ENCODE assay signal across 9 cellular contexts in genomic region chr1:19651141-19651737, GRCh38. TPM values are rescaled to one million over a fixed set of nuclear protein-coding genes. Genes with fewer than 3 reads are reported as not detected.
A peak's percentile ranks its signal among the peaks of the same experiment; 100 is the strongest.
DNase-seq lines count a peak whose midpoint lies in the region; ATAC-seq, FAIRE-seq and TF ChIP-seq lines count a peak whose summit lies in the region.
"Had no signal": no experiment of that assay in that cellular context is flagged by ENCODE, and none has a peak within 500 bp of the region (broad histone marks: within the 10 kb centered on the region; RNA-seq: fewer than 3 reads in every experiment).

No MANE protein-coding gene starts in this region.

- H3K9ac ChIP-seq in GM23248: peak overlapping the region; percentile 75
- no peak overlapping the region for H3K9ac ChIP-seq in SK-N-SH
- peak overlapping the region; percentile 37 for H3K9ac ChIP-seq in keratinocyte (ENCODE audit: control insufficient read depth, extremely low read depth, insufficient read depth, low read length)

- H3K36me3 ChIP-seq in BE2C: no peaks in the 10 kb centered on the region
- no peaks in the 10 kb centered on the region for H3K36me3 ChIP-seq in GM23248 (ENCODE audit: low read depth)
- H3K36me3 ChIP-seq in SK-N-SH (replicated peaks in 1 of 2; ENCODE audit: control insufficient read depth in 1 of 2, insufficient read depth in 2 of 2, low read length in 1 of 2): no peaks in the 10 kb centered on the region
- H3K36me3 ChIP-seq in breast epithelium: no peaks in the 10 kb centered on the region
- peaks cover 3 to 6% of the 10 kb centered on the region in 2 experiments for H3K36me3 ChIP-seq in keratinocyte (ENCODE audit: control insufficient read depth in 2 of 2, extremely low read depth in 1 of 2, insufficient read depth in 2 of 2, low read length in 2 of 2)
- H3K36me3 ChIP-seq: neutrophil had no signal

- H3K4me3 ChIP-seq in BE2C (ENCODE audit: low read depth, low read length) (no peak overlapping the region), GM23248 (peak overlapping the region; percentile 7; the same call in 1 of the 2 replicates), SK-N-SH (ENCODE audit: low read depth in 2 of 2, low read length in 1 of 2) (peak overlapping the region in 1 of 2 experiments; percentile 39; a peak in 1 of 4 replicates), breast epithelium (peak overlapping the region in 2 of 3 donors; percentile 18 to 51), keratinocyte (ENCODE audit: control insufficient read depth in 2 of 3, extremely low read depth in 1 of 3, insufficient read depth in 2 of 3, low read depth in 1 of 3, low read length in 3 of 3) (no peak overlapping the region)

- H3K9me2 ChIP-seq in GM23248 (ENCODE audit: insufficient read depth) (no peaks in the 10 kb centered on the region), SK-N-SH (no peaks in the 10 kb centered on the region)

- ATAC-seq in HG03039 (IDR thresholded peaks at IDR 0.05; ENCODE audit: unreplicated experiment): no peak
- ATAC-seq in HG03108 (IDR thresholded peaks at IDR 0.05; ENCODE audit: unreplicated experiment): no peak

- H3F3A ChIP-seq in GM23248 (ENCODE audit: insufficient read depth) (peaks cover 26% of the 10 kb centered on the region), SK-N-SH (replicated peaks; ENCODE audit: insufficient read depth) (peaks cover 5% of the 10 kb centered on the region)

- no peak for TF ChIP-seq EP300 in SK-N-SH (IDR thresholded peaks at IDR 0.05; ENCODE audit: borderline replicate concordance in 1 of 2, low read depth in 1 of 2, low read length in 1 of 2)

- H3K9me3 ChIP-seq in BE2C: no peaks in the 10 kb centered on the region
- H3K9me3 ChIP-seq in GM23248 (ENCODE audit: low read depth): no peaks in the 10 kb centered on the region
- no peaks in the 10 kb centered on the region for H3K9me3 ChIP-seq in SK-N-SH
- H3K9me3 ChIP-seq in breast epithelium: no peaks in the 10 kb centered on the region
- no peaks in the 10 kb centered on the region for H3K9me3 ChIP-seq in keratinocyte (ENCODE audit: control insufficient read depth, low read depth, low read length)
- H3K9me3 ChIP-seq: neutrophil had no signal

- CTCF ChIA-PET in SK-N-SH (lab: Yijun Ruan, JAX): interaction anchor here (0.5 to 13.2 kb wide), 55 partner anchors 9 to 473 kb away, joined by 3 to 235 read pairs (median 5); partner anchors contain the start of genes AKR7A2, EMC1, HTR6 and SLC66A1

- no peaks in the 10 kb centered on the region for H4K20me1 ChIP-seq in GM23248 (ENCODE audit: insufficient read depth)
- peaks cover 18% of the 10 kb centered on the region; the same call in 1 of the 2 replicates for H4K20me1 ChIP-seq in SK-N-SH (ENCODE audit: insufficient read depth)
- no peaks in the 10 kb centered on the region for H4K20me1 ChIP-seq in keratinocyte (ENCODE audit: control insufficient read depth, extremely low read depth, insufficient read depth, low read length)

- H3K9me1 ChIP-seq in keratinocyte (ENCODE audit: control insufficient read depth, extremely low read depth, insufficient read depth, low read length): peaks cover 6% of the 10 kb centered on the region

- WGBS in GM23248 (ENCODE audit: low coverage in 1 of 2, low lambda C conversion rate in 2 of 2, missing lambda C conversion rate in 2 of 2), 2 experiments: 21 to 30% methylated on average over 10 to 11 of the region's 11 CpGs
- 63% methylated on average over 4 of the region's 11 CpGs for WGBS in SK-N-SH (ENCODE audit: low lambda C conversion rate)

- H3K27ac ChIP-seq in GM23248 (peak overlapping the region; percentile 91), SK-N-SH (ENCODE audit: low read depth in 2 of 2, low read length in 1 of 2) (peak overlapping the region in 1 of 2 experiments; percentile 54; a peak in 2 of 4 replicates), breast epithelium (peak overlapping the region; percentile 76 to 98), keratinocyte (ENCODE audit: control insufficient read depth, insufficient read depth, low read length) (no peak overlapping the region)
- H3K27ac ChIP-seq: neutrophil had no signal

- intact Hi-C loops in breast epithelium (cut with DNase I; ENCODE audit: low total_unique reads): loop anchor here (5.0 to 10.0 kb wide), 2 partner anchors 254 to 306 kb away; no protein-coding TSS in a partner anchor

- DNase-seq in BE2C (peak; percentile 69), GM23248 (peak; percentile 81), SK-N-SH (peak; percentile 90), breast epithelium (ENCODE audit: low spot score in 2 of 2) (no peak), keratinocyte (ENCODE audit: low read depth, low spot score) (no peak)
- DNase-seq in stimulated activated CD4-positive, alpha-beta T cell treated with anti-CD3 and anti-CD28 coated beads, Interleukin-2, amount 100 ng/mL, for 24 hours: peak; percentile 48 to 55

- TF ChIP-seq CTCF in BE2C (IDR thresholded peaks at IDR 0.05; ENCODE audit: low read depth, low read length) (peak; percentile 74), SK-N-SH (IDR thresholded peaks at IDR 0.05) (peak; percentile 69), breast epithelium (IDR thresholded peaks at IDR 0.05) (peak in 2 of 3 donors; percentile 51 to 54), keratinocyte (optimal IDR thresholded peaks at IDR 0.05 in 1 of 3, IDR thresholded peaks at IDR 0.05 in 1 of 3, conservative IDR thresholded peaks at IDR 0.05 in 1 of 3; ENCODE audit: extremely low read depth in 1 of 3, insufficient read depth in 2 of 3, low read length in 3 of 3) (peak; percentile 59 to 83 (median 70))

- no peaks in the 10 kb centered on the region for H3K27me3 ChIP-seq in BE2C
- H3K27me3 ChIP-seq in GM23248 (replicated peaks; ENCODE audit: insufficient read depth): no peaks in the 10 kb centered on the region
- H3K27me3 ChIP-seq in SK-N-SH (ENCODE audit: insufficient read depth): no peaks in the 10 kb centered on the region
- H3K27me3 ChIP-seq in breast epithelium: no peaks in the 10 kb centered on the region
- no peaks in the 10 kb centered on the region for H3K27me3 ChIP-seq in keratinocyte (ENCODE audit: control insufficient read depth, extremely low read depth, insufficient read depth, low read length)

- H3K4me2 ChIP-seq in GM23248 (ENCODE audit: unreplicated experiment) (peak overlapping the region; percentile 49), SK-N-SH (peak overlapping the region; percentile 52; the same call in 1 of the 2 replicates), keratinocyte (ENCODE audit: control insufficient read depth, extremely low read depth, insufficient read depth, low read depth, low read length) (peak overlapping the region; percentile 17)

- TF ChIP-seq POLR2A in breast epithelium (IDR thresholded peaks at IDR 0.05): no peak

- peaks cover 99% of the 10 kb centered on the region for H3K79me2 ChIP-seq in GM23248 (ENCODE audit: insufficient read depth)
- H3K79me2 ChIP-seq in SK-N-SH (ENCODE audit: insufficient read depth): no peaks in the 10 kb centered on the region; the same call in none of the 2 replicates
- H3K79me2 ChIP-seq in keratinocyte (ENCODE audit: control insufficient read depth, insufficient read depth, low read length): peaks cover 54% of the 10 kb centered on the region

- TF ChIP-seq RAD21 in SK-N-SH (IDR thresholded peaks at IDR 0.05; ENCODE audit: low read length): peak; percentile 92

- dilution Hi-C loops in keratinocyte (cut with MboI; ENCODE audit: extremely low pct_ligation_motif_present, low sequenced_read_pairs): no loop called here

- FAIRE-seq in keratinocyte (lab: Jason Lieb, UNC): no peak

- in situ Hi-C loops in GM23248 (cut with MboI): no loop called here

- H3K4me1 ChIP-seq in BE2C (no peaks in the 10 kb centered on the region), GM23248 (ENCODE audit: insufficient read depth) (peaks cover 43% of the 10 kb centered on the region), SK-N-SH (ENCODE audit: control insufficient read depth in 1 of 2, insufficient read depth in 2 of 2, low read depth in 1 of 2, low read length in 1 of 2) (peaks cover 0 to 35% of the 10 kb centered on the region in 2 experiments; a peak in 1 of 4 replicates), breast epithelium (peaks cover 13 to 15% of the 10 kb centered on the region in 2 donors), keratinocyte (ENCODE audit: control insufficient read depth, extremely low read depth, insufficient read depth, low read length) (peaks cover 56% of the 10 kb centered on the region)

- H2AFZ ChIP-seq in GM23248: no peak overlapping the region
- H2AFZ ChIP-seq in SK-N-SH (ENCODE audit: low read depth): no peak overlapping the region
- H2AFZ ChIP-seq in keratinocyte (ENCODE audit: control insufficient read depth, low read length): no peak overlapping the region

- POLR2A ChIA-PET in SK-N-SH (lab: Yijun Ruan, JAX): interaction anchor here (0.5 kb wide), 1 partner anchor 268 kb away, joined by 6 read pairs; no protein-coding TSS in a partner anchor

RNA-seq across cellular contexts. Expression of gene NBL1, which starts 7.1 kb away (rescaled TPM):
- 8.0 TPM for polyA plus RNA-seq in BE2C (2012; ENCODE audit: insufficient read depth, insufficient read length, low read depth)
- 201 and 290 TPM in 2 replicates for total RNA-seq in GM23248 (2014; rRNA removed; shearing (Covaris generic))
- polyA plus RNA-seq in GM23248 (2016; fragmentation: Nextera tagmentation; extraction: Ambion mirVana) (239 and 259 TPM in 2 replicates), SK-N-SH (2012; rRNA removed) (34.9 and 36.1 TPM in 2 replicates), keratinocyte (44.6 to 114 TPM (median 74.5 TPM) in 3 replicates)
- 12.3 and 24.5 TPM in 2 replicates for polyA plus RNA-seq in SK-N-SH (2012; cell fraction: cytosol; rRNA removed)
- 18.3 and 24.7 TPM in 2 replicates for polyA plus RNA-seq in SK-N-SH (2012; cell fraction: nucleus; rRNA removed)
- 100 to 1,000 TPM in 1 of 3 donors, 10 to 100 TPM in 2; 33.4 to 111 (median 98.6) TPM for total RNA-seq in breast epithelium
- 12.2 TPM for polyA plus RNA-seq in keratinocyte (2011; ENCODE audit: low read depth)
- 49.2 and 113 TPM in 2 replicates for polyA plus RNA-seq in keratinocyte (2011; cell fraction: cytosol; rRNA removed)
- polyA plus RNA-seq in keratinocyte (2011; cell fraction: nucleus; rRNA removed): 38.6 and 46.1 TPM in 2 replicates
- polyA plus RNA-seq in keratinocyte (2012; ENCODE audit: low replicate concordance): 65.3 and 97.4 TPM in 2 replicates
- polyA minus RNA-seq in keratinocyte: 120 to 212 TPM (median 132 TPM) in 3 replicates
- polyA minus RNA-seq in keratinocyte (2011; cell fraction: cytosol; rRNA and poly(A)+ RNA removed): 77.5 TPM
- 20.6 and 27.1 TPM in 2 replicates for polyA minus RNA-seq in keratinocyte (2011; cell fraction: nucleus; rRNA and poly(A)+ RNA removed)

RNA-seq across cellular contexts. Expression of gene HTR6, which starts 13.4 kb away (rescaled TPM):
- not detected for polyA plus RNA-seq in BE2C (2012; ENCODE audit: insufficient read depth, insufficient read length, low read depth)
- total RNA-seq in GM23248 (2014; rRNA removed; shearing (Covaris generic)): not detected in 2 replicates
- polyA plus RNA-seq in GM23248 (2016; fragmentation: Nextera tagmentation; extraction: Ambion mirVana): 0.09 TPM in 1 of 2 replicates, not detected in the other
- polyA plus RNA-seq in SK-N-SH (2012; rRNA removed): 0.05 and 0.10 TPM in 2 replicates
- polyA plus RNA-seq in SK-N-SH (2012; cell fraction: cytosol; rRNA removed): 0.08 and 0.10 TPM in 2 replicates
- polyA plus RNA-seq in SK-N-SH (2012; cell fraction: nucleus; rRNA removed): 0.33 and 0.36 TPM in 2 replicates
- total RNA-seq in breast epithelium: not detected
- polyA plus RNA-seq in keratinocyte: not detected in 3 replicates
- not detected for polyA plus RNA-seq in keratinocyte (2011; ENCODE audit: low read depth)
- polyA plus RNA-seq in keratinocyte (2011; cell fraction: cytosol; rRNA removed): not detected in 2 replicates
- polyA plus RNA-seq in keratinocyte (2011; cell fraction: nucleus; rRNA removed): not detected in 2 replicates
- polyA plus RNA-seq in keratinocyte (2012; ENCODE audit: low replicate concordance): not detected in 2 replicates
- not detected in 3 replicates for polyA minus RNA-seq in keratinocyte
- polyA minus RNA-seq in keratinocyte (2011; cell fraction: cytosol; rRNA and poly(A)+ RNA removed): not detected
- polyA minus RNA-seq in keratinocyte (2011; cell fraction: nucleus; rRNA and poly(A)+ RNA removed): not detected in 2 replicates

Comparison
In these comparisons a context has a peak if more than half of its experiments do, and no peak if none do; other contexts are left out.
1. DNase-seq: peak in BE2C (single experiment), GM23248 (single experiment), SK-N-SH (single experiment) and stimulated activated CD4-positive, alpha-beta T cell treated with anti-CD3 and anti-CD28 coated beads, Interleukin-2, amount 100 ng/mL, for 24 hours (2 of 2); none in breast epithelium (0 of 2) and keratinocyte (single experiment).
2. H3K4me3 ChIP-seq: peak in GM23248 (single experiment) and breast epithelium (2 of 3); none in BE2C (single experiment) and keratinocyte (0 of 3).
3. Peak in every context shown above with its lines, with median percentiles within 50 percentile points of each other: CTCF ChIP-seq and H3K4me2 ChIP-seq.